Comparison of ENCODE assay signal across 8 cellular contexts in the genomic region with DNA sequence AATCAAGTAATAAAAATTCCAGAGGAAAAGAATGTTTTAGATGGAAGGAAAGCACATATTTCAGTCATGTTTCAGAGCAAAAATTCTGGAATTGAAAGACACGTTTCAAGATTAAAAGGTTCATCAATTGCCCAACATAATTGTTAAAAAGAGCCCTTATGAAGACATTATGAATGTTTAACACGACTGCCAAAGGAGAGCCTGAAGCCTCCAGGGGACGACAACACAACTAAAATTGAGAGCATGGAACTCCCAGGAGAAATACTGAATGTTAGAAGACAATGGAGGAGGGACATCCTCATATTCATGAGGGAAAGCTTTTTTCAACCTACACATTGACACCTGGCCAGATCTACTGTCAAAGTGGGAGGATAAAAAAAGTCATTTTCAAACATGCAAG. TPM values are rescaled to one million over a fixed set of nuclear protein-coding genes. Genes with fewer than 3 reads are reported as not detected.
DNase-seq lines count a peak whose midpoint lies in the region; ATAC-seq and TF ChIP-seq lines count a peak whose summit lies in the region.

No MANE protein-coding gene starts in this region.

- no peak overlapping the region for H3K27ac Mint-ChIP-seq in activated CD4-positive, alpha-beta memory T cell treated with anti-CD3 and anti-CD28 coated beads for 36 hours

- no peaks in the 10 kb centered on the region for H3K27me3 Mint-ChIP-seq in activated CD4-positive, alpha-beta memory T cell treated with anti-CD3 and anti-CD28 coated beads for 36 hours

- CTCF ChIA-PET in activated CD4-positive, alpha-beta memory T cell treated with anti-CD3 and anti-CD28 coated beads for 36 hours (lab: Charles Lee): interaction anchor here (1.2 to 7.1 kb wide), 4 partner anchors 10 to 187 kb away, joined by 3 to 46 read pairs (median 6); no protein-coding TSS in a partner anchor

- H3K4me3 ChIP-seq in fibroblast of the aortic adventitia (ENCODE audit: low read depth, low read length): no peak overlapping the region
- no peak overlapping the region for H3K4me3 ChIP-seq in retinal pigment epithelial cell (ENCODE audit: low read length)

- POLR2A ChIA-PET in activated CD4-positive, alpha-beta memory T cell treated with anti-CD3 and anti-CD28 coated beads for 36 hours (lab: Charles Lee): no interaction called here

- H3K4me1 Mint-ChIP-seq in activated CD4-positive, alpha-beta memory T cell treated with anti-CD3 and anti-CD28 coated beads for 36 hours (ENCODE audit: low read depth): peaks cover 3% of the 10 kb centered on the region

- intact Hi-C loops in activated CD4-positive, alpha-beta memory T cell treated with anti-CD3 and anti-CD28 coated beads for 36 hours (cut with micrococcal nuclease): no loop called here

- peak; percentile 63 for TF ChIP-seq CTCF in fibroblast of the aortic adventitia (IDR thresholded peaks at IDR 0.05; ENCODE audit: insufficient read depth, low read length)
- TF ChIP-seq CTCF in retinal pigment epithelial cell (conservative IDR thresholded peaks at IDR 0.05; ENCODE audit: low read depth, low read length): peak; percentile 34

- DNase-seq in DMS79 treated with DMSO at 0.1 percent for 48 hours (lab: John Stamatoyannopoulos, UW) (peak; percentile 3), DMS79 (lab: John Stamatoyannopoulos, UW) (no peak), NCI-H1105 treated with DMSO at 0.1 percent for 48 hours (lab: John Stamatoyannopoulos, UW) (peak; percentile 34), fibroblast of the aortic adventitia (ENCODE audit: low read depth) (peak; percentile 50), retinal pigment epithelial cell (ENCODE audit: low read depth) (no peak)
- DNase-seq in activated CD4-positive, alpha-beta memory T cell treated with anti-CD3 and anti-CD28 coated beads for 36 hours: peak; percentile 71

- H3K36me3 Mint-ChIP-seq in activated CD4-positive, alpha-beta memory T cell treated with anti-CD3 and anti-CD28 coated beads for 36 hours: no peaks in the 10 kb centered on the region

- H3K9me3 Mint-ChIP-seq in activated CD4-positive, alpha-beta memory T cell treated with anti-CD3 and anti-CD28 coated beads for 36 hours: no peaks in the 10 kb centered on the region

- ATAC-seq in HG03196 (IDR thresholded peaks at IDR 0.05; ENCODE audit: unreplicated experiment) (no peak), GM21619 (IDR thresholded peaks at IDR 0.05; ENCODE audit: unreplicated experiment) (no peak)

- no peak overlapping the region for H3K4me3 Mint-ChIP-seq in activated CD4-positive, alpha-beta memory T cell treated with anti-CD3 and anti-CD28 coated beads for 36 hours

RNA-seq across cellular contexts. Expression of gene OR2T11, which starts 16.0 kb away (rescaled TPM):
- total RNA-seq in activated CD4-positive, alpha-beta memory T cell treated with anti-CD3 and anti-CD28 coated beads for 36 hours: not detected
- not detected in 2 replicates for total RNA-seq in fibroblast of the aortic adventitia (ENCODE audit: low replicate concordance)

RNA-seq across cellular contexts. Expression of gene OR2T10, which starts 21.4 kb away (rescaled TPM):
- not detected for total RNA-seq in activated CD4-positive, alpha-beta memory T cell treated with anti-CD3 and anti-CD28 coated beads for 36 hours
- not detected in 2 replicates for total RNA-seq in fibroblast of the aortic adventitia (ENCODE audit: low replicate concordance)

RNA-seq across cellular contexts. Expression of gene OR2T35, which starts 26.2 kb away (rescaled TPM):
- total RNA-seq in activated CD4-positive, alpha-beta memory T cell treated with anti-CD3 and anti-CD28 coated beads for 36 hours: not detected
- total RNA-seq in fibroblast of the aortic adventitia (ENCODE audit: low replicate concordance): not detected in 2 replicates

RNA-seq across cellular contexts. Expression of gene OR2T27, which starts 36.5 kb away (rescaled TPM):
- total RNA-seq in activated CD4-positive, alpha-beta memory T cell treated with anti-CD3 and anti-CD28 coated beads for 36 hours: not detected
- total RNA-seq in fibroblast of the aortic adventitia (ENCODE audit: low replicate concordance): not detected in 2 replicates

RNA-seq across cellular contexts. Expression of gene OR2T34, which starts 44.3 kb away (rescaled TPM):
- not detected for total RNA-seq in activated CD4-positive, alpha-beta memory T cell treated with anti-CD3 and anti-CD28 coated beads for 36 hours
- not detected in 2 replicates for total RNA-seq in fibroblast of the aortic adventitia (ENCODE audit: low replicate concordance)

Comparison
In these comparisons a context has a peak if more than half of its experiments do, and no peak if none do; other contexts are left out.
1. DNase-seq: peak in DMS79 treated with DMSO at 0.1 percent for 48 hours (single experiment), NCI-H1105 treated with DMSO at 0.1 percent for 48 hours (single experiment), activated CD4-positive, alpha-beta memory T cell treated with anti-CD3 and anti-CD28 coated beads for 36 hours (single experiment) and fibroblast of the aortic adventitia (single experiment); none in DMS79 (single experiment) and retinal pigment epithelial cell (single experiment).